Comparison of ENCODE assay signal across 8 cellular contexts in genomic region chr19:13162749-13163608, GRCh38. TPM values are rescaled to one million over a fixed set of nuclear protein-coding genes. Genes with fewer than 3 reads are reported as not detected.
DNase-seq lines count a peak whose midpoint lies in the region; ATAC-seq and TF ChIP-seq lines count a peak whose summit lies in the region.

No MANE protein-coding gene starts in this region.

- peak overlapping the region; percentile 84 for H3K4me3 Mint-ChIP-seq in activated CD8-positive, alpha-beta T cell treated with anti-CD3 and anti-CD28 coated beads for 36 hours

- TF ChIP-seq CTCF in GM10248 (IDR thresholded peaks at IDR 0.05; ENCODE audit: control extremely low read depth, extremely low read depth, low read depth, missing control alignments) (no peak), lung (IDR thresholded peaks at IDR 0.05; ENCODE audit: control extremely low read depth, extremely low read depth) (no peak)
- TF ChIP-seq CTCF in activated CD8-positive, alpha-beta T cell treated with anti-CD3 and anti-CD28 coated beads for 36 hours (IDR thresholded peaks at IDR 0.05) = no peak

- H3K36me3 ChIP-seq in lung (ENCODE audit: control insufficient read depth in 2 of 2, insufficient read depth in 2 of 2, low read length in 2 of 2) = no peaks in the 10 kb centered on the region

- peak overlapping the region; percentile 92 for H3K27ac Mint-ChIP-seq in activated CD8-positive, alpha-beta T cell treated with anti-CD3 and anti-CD28 coated beads for 36 hours

- peaks cover 2% of the 10 kb centered on the region for H3K36me3 Mint-ChIP-seq in activated CD8-positive, alpha-beta T cell treated with anti-CD3 and anti-CD28 coated beads for 36 hours (ENCODE audit: low read depth)

- POLR2A ChIA-PET in GM10248 (lab: Yijun Ruan, JAX) = interaction anchor here (1.3 kb wide), 1 partner anchor 10 kb away, joined by 7 read pairs; no protein-coding TSS in a partner anchor
- POLR2A ChIA-PET in activated CD8-positive, alpha-beta T cell treated with anti-CD3 and anti-CD28 coated beads for 36 hours (lab: Charles Lee) = interaction anchor here (0.8 to 11.9 kb wide), 6 partner anchors 9 to 53 kb away, joined by 3 to 226 read pairs (median 4); partner anchors contain the start of genes IER2 and STX10

- H3K4me1 Mint-ChIP-seq in activated CD8-positive, alpha-beta T cell treated with anti-CD3 and anti-CD28 coated beads for 36 hours (ENCODE audit: low read depth) = peaks cover 54% of the 10 kb centered on the region

- no peaks in the 10 kb centered on the region for H3K9me3 Mint-ChIP-seq in activated CD8-positive, alpha-beta T cell treated with anti-CD3 and anti-CD28 coated beads for 36 hours

- H3K4me3 ChIP-seq in lung = no peak overlapping the region

- peak overlapping the region; percentile 86 to 94 for H3K27ac ChIP-seq in lung (ENCODE audit: low read depth in 1 of 2, low read length in 1 of 2)

- no peaks in the 10 kb centered on the region for H3K27me3 Mint-ChIP-seq in activated CD8-positive, alpha-beta T cell treated with anti-CD3 and anti-CD28 coated beads for 36 hours

- 1 to 2% methylated on average over 57 of the region's 57 CpGs for WGBS in lung, 2 donors

- DNase-seq in GM10248 (ENCODE audit: extremely low spot score) (peak; percentile 79), NCI-H82 (lab: John Stamatoyannopoulos, UW) (peak; percentile 100), ecto neural progenitor cell (ENCODE audit: low spot score) (peak; percentile 95), lung (ENCODE audit: low spot score) (peak; percentile 97)
- peak; percentile 96 for DNase-seq in activated CD8-positive, alpha-beta T cell treated with anti-CD3 and anti-CD28 coated beads for 36 hours
- peak; percentile 57 to 78 (median 60) for DNase-seq in stimulated activated CD4-positive, alpha-beta T cell treated with anti-CD3 and anti-CD28 coated beads, TNF-alpha, amount 100 ng/mL, for 1 hour (ENCODE audit: low read depth in 3 of 3, low spot score in 1 of 3)

- CTCF ChIA-PET in GM10248 (lab: Yijun Ruan, JAX) = interaction anchor here (0.8 to 1.0 kb wide), 2 partner anchors 18 to 102 kb away, joined by 3 read pairs; no protein-coding TSS in a partner anchor
- CTCF ChIA-PET in activated CD8-positive, alpha-beta T cell treated with anti-CD3 and anti-CD28 coated beads for 36 hours (lab: Charles Lee) = interaction anchor here (1.0 to 1.4 kb wide), 3 partner anchors 11 to 186 kb away, joined by 3 to 5 read pairs (median 3); no protein-coding TSS in a partner anchor

- ATAC-seq in HG03432 (IDR thresholded peaks at IDR 0.05; ENCODE audit: unreplicated experiment) (peak; percentile 52), lung (ENCODE audit: insufficient read depth, low FRiP score) (peak; percentile 73), HG03469 (IDR thresholded peaks at IDR 0.05; ENCODE audit: unreplicated experiment) (no peak)
- ATAC-seq in activated CD8-positive, alpha-beta T cell treated with anti-CD3 and anti-CD28 coated beads for 36 hours = peak; percentile 53

- no peaks in the 10 kb centered on the region for H3K9me3 ChIP-seq in lung (ENCODE audit: control insufficient read depth in 2 of 2, insufficient read depth in 1 of 2, low read length in 1 of 2)

- no peaks in the 10 kb centered on the region for H3K27me3 ChIP-seq in lung (ENCODE audit: control insufficient read depth, insufficient read depth)

- H3K4me1 ChIP-seq in lung (ENCODE audit: control insufficient read depth in 2 of 2, insufficient read depth in 2 of 2, low read length in 2 of 2) = peaks cover 5 to 17% of the 10 kb centered on the region in 2 donors

- intact Hi-C loops in activated CD8-positive, alpha-beta T cell treated with anti-CD3 and anti-CD28 coated beads for 36 hours (cut with micrococcal nuclease) = no loop called here

RNA-seq across cellular contexts. Expression of gene IER2, which starts 12.8 kb away (rescaled TPM):
- 100 to 1,000 TPM; 120 to 122 TPM for total RNA-seq in activated CD8-positive, alpha-beta T cell treated with anti-CD3 and anti-CD28 coated beads for 36 hours
- total RNA-seq in lung = 10 to 100 TPM; 29.8 to 93.5 TPM
- 100 to 1,000 TPM in 1 of 2 donors, 10 to 100 TPM in 1; 92.5 to 242 TPM for polyA plus RNA-seq in lung

RNA-seq across cellular contexts. Expression of gene STX10, which starts 12.8 kb away (rescaled TPM):
- 10 to 100 TPM; 66.8 to 72.4 TPM for total RNA-seq in activated CD8-positive, alpha-beta T cell treated with anti-CD3 and anti-CD28 coated beads for 36 hours
- total RNA-seq in lung = 10 to 100 TPM; 45.8 to 94.3 TPM
- 100 to 1,000 TPM; 128 to 136 TPM for polyA plus RNA-seq in lung

RNA-seq across cellular contexts. Expression of gene NACC1, which starts 44.9 kb away (rescaled TPM):
- total RNA-seq in activated CD8-positive, alpha-beta T cell treated with anti-CD3 and anti-CD28 coated beads for 36 hours = 10 to 100 TPM; 73.8 to 87.5 TPM
- total RNA-seq in lung = 10 to 100 TPM; 18.4 to 94.8 TPM
- polyA plus RNA-seq in lung = 10 to 100 TPM; 51.6 to 64.9 TPM

RNA-seq across cellular contexts. Expression of gene TRMT1, which starts 46.4 kb away (rescaled TPM):
- 10 to 100 TPM; 85.0 to 95.7 TPM for total RNA-seq in activated CD8-positive, alpha-beta T cell treated with anti-CD3 and anti-CD28 coated beads for 36 hours
- 10 to 100 TPM; 14.4 to 41.4 TPM for total RNA-seq in lung
- polyA plus RNA-seq in lung = 10 to 100 TPM; 46.1 to 48.2 TPM
